In the genomic region with DNA sequence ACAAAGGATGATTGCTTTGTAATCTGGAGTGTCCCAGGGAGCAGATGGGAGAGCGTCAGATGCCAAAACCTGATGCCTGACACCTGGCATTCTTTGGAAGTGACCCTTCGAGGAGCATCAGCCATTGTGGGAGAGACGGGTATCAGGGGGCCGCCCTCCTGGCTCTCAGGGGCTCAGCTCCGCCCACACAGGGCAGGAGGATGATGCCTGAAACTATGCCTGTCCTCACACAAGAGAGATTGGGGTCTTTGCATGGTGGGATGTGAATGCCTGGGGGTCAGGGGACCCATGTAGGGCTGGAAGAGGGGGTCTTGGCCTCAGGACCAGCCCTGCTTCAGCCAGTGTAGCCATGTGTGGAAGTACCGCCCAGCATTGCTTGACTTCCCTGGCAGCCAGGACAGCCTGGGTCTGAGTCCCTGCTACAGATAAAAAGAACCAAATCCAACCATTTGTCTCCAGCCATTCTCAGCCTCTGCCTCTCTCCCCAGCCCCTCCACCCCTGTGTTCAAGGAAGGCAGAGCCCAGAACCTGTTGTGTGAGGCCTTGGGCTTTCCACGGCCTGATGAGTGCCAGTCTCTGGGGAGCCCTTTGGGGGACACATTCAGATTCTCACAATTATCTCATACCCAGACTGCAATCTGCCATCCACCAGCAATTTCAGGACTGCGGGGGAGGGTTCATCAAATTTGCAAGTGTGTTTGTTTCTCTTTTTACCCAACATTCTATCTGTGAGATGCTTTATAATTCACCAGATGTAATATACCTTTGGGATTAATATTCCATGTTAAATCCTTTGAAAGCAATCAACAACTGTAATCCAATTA, we compare ENCODE assay signal across 18 cellular contexts.
A peak's percentile ranks its signal among the peaks of the same experiment; 100 is the strongest.
DNase-seq lines count a peak whose midpoint lies in the region; ATAC-seq and TF ChIP-seq lines count a peak whose summit lies in the region.
"Had no signal": no experiment of that assay in that cellular context is flagged by ENCODE, and none has a peak within 500 bp of the region (broad histone marks: within the 10 kb centered on the region; RNA-seq: fewer than 3 reads in every experiment).

No MANE protein-coding gene starts in this region.

- peaks cover 64% of the 10 kb centered on the region for H3K4me1 Mint-ChIP-seq in brain

- no peaks in the 10 kb centered on the region for H3K9me3 ChIP-seq in HUES64 (ENCODE audit: insufficient read depth, low read depth, low read length)
- H3K9me3 ChIP-seq: colonic mucosa, thyroid gland had no signal

- H3K36me3 ChIP-seq in HUES64 (ENCODE audit: insufficient read depth, low read length) = no peaks in the 10 kb centered on the region
- H3K36me3 ChIP-seq: colonic mucosa, thyroid gland had no signal

- no peaks in the 10 kb centered on the region for H3K36me3 Mint-ChIP-seq in brain

- ATAC-seq in HG03460 (IDR thresholded peaks at IDR 0.05; ENCODE audit: unreplicated experiment) (no peak), HG03159 (IDR thresholded peaks at IDR 0.05; ENCODE audit: unreplicated experiment) (no peak)
- ATAC-seq: sciatic nerve had no signal

- peaks cover 10% of the 10 kb centered on the region for H3K27me3 Mint-ChIP-seq in brain

- peaks cover 16% of the 10 kb centered on the region; the same call in 1 of the 2 replicates for H3K27me3 ChIP-seq in HUES64 (ENCODE audit: insufficient read depth, low read length)
- H3K27me3 ChIP-seq: colonic mucosa, thyroid gland had no signal

- peaks cover 0 to 9% (median 3%) of the 10 kb centered on the region in 5 experiments for H3K9me3 Mint-ChIP-seq in brain

- peak overlapping the region in 3 of 5 experiments; percentile 2 to 88 (median 79) for H3K27ac Mint-ChIP-seq in brain

- 67% methylated on average over 8 of the region's 8 CpGs for WGBS in HUES64

- 0 out of 2 replicates have a peak overlapping the region, but pooled peaks have one; percentile 9 for H3K27ac ChIP-seq in HUES64 (ENCODE audit: low read depth, low read length)
- H3K27ac ChIP-seq: colonic mucosa, thyroid gland had no signal

- H3K9ac ChIP-seq in HUES64 (ENCODE audit: low read depth, low read length) = no peak overlapping the region

- no peak for TF ChIP-seq CTCF in brain (conservative IDR thresholded peaks at IDR 0.05)

- H3K4me1 ChIP-seq in HUES64 (ENCODE audit: insufficient read depth, low read length) = peaks cover 17% of the 10 kb centered on the region
- H3K4me1 ChIP-seq: colonic mucosa, thyroid gland had no signal

- H3K4me3 Mint-ChIP-seq in brain = peak overlapping the region in 2 of 5 experiments; percentile 40 to 53

- no peak overlapping the region for H3K4me3 ChIP-seq in HUES64 (ENCODE audit: low read length)
- H3K4me3 ChIP-seq: colonic mucosa, thyroid gland had no signal

- intact Hi-C loops in posterior vena cava (cut with DNase I) = no loop called here

- peak; percentile 5 for DNase-seq in NCI-H146 (lab: John Stamatoyannopoulos, UW)
- DNase-seq in NCI-H146 treated with DMSO at 0.1 percent for 48 hours (lab: John Stamatoyannopoulos, UW; ENCODE audit: unreplicated experiment) = no peak
- DNase-seq in posterior vena cava (ENCODE audit: low spot score) = peak; percentile 35
- DNase-seq in SIG-M5 treated with dmso at 0.1 percent for 504 hours (lab: John Stamatoyannopoulos, UW; ENCODE audit: unreplicated experiment) = no peak
- DNase-seq: 8988T; activated naive CD4-positive, alpha-beta T cell; colonic mucosa; Karpas-422; NCI-H1417 treated with DMSO at 0.1 percent for 48 hours; SHP77; stimulated activated CD4-positive, alpha-beta T cell treated with anti-CD3 and anti-CD28 coated beads, Interleukin-4, amount 100 ng/mL, for 1 hour; stimulated activated CD8-positive, alpha-beta memory T cell treated with anti-CD3 and anti-CD28 coated beads, Interleukin-4, amount 100 ng/mL, for 48 hours; thyroid gland had no signal

Comparison
In these comparisons a context has a peak if more than half of its experiments do, and no peak if none do; other contexts are left out.
1. DNase-seq: peak in NCI-H146 (single experiment) and posterior vena cava (single experiment); none in NCI-H146 treated with DMSO at 0.1 percent for 48 hours (single experiment) and SIG-M5 treated with dmso at 0.1 percent for 504 hours (single experiment).